21 cellular contexts compared by ENCODE assay signal in genomic region chr1:162485236-162485635, GRCh38.
"Had no signal": no experiment of that assay in that cellular context is flagged by ENCODE, and none has a peak within 500 bp of the region (broad histone marks: within the 10 kb centered on the region; RNA-seq: fewer than 3 reads in every experiment).

No MANE protein-coding gene starts in this region.

- H3K4me1 ChIP-seq: right atrium auricular region, upper lobe of left lung had no signal

- DNase-seq: activated B cell treated with CpG ODN at 0.5 μM for 24 hours; activated CD4-positive, alpha-beta T cell treated with anti-CD3 and anti-CD28 coated beads for 48 hours; activated CD8-positive, alpha-beta T cell treated with anti-CD3 and anti-CD28 coated beads for 36 hours; activated effector memory CD4-positive, alpha-beta T cell treated with Interleukin-2 at 50 U/mL for 16 hours; activated T-cell treated with anti-CD3 and anti-CD28 coated beads, Interleukin-2, amount 50 U/mL, for 4 hours; amygdala; brain microvascular endothelial cell; cerebellar nuclear complex; effector memory CD8-positive, alpha-beta T cell; hypothalamus; left ventricle myocardium superior; mesenchymal stem cell; natural killer cell; small intestine; SW 1271; upper lobe of left lung had no signal

- H3K27ac ChIP-seq: brain microvascular endothelial cell, right atrium auricular region, upper lobe of left lung had no signal

- H3K9me3 Mint-ChIP-seq: activated naive CD4-positive, alpha-beta T cell treated with anti-CD3 and anti-CD28 coated beads, Interleukin-2, amount 50 U/mL, for 72 hours; activated T-cell treated with anti-CD3 and anti-CD28 coated beads, Interleukin-2, amount 50 U/mL, for 4 hours; dendritic cell treated with granulocyte-macrophage colony-stimulating factor and Interleukin-4, amounts not matched to agents 40 ng/mL and 50 ng/mL, for 4 days; effector memory CD8-positive, alpha-beta T cell; natural killer cell; stimulated activated naive CD8-positive, alpha-beta T cell treated with anti-CD3 and anti-CD28 coated beads, Interleukin-15, Interleukin-2, amounts not matched to agents 100 ng/mL and 50 ng/mL, for 24 hours had no signal

- H3K4me1 Mint-ChIP-seq: activated B cell treated with CpG ODN at 0.5 μM for 24 hours, natural killer cell had no signal

- H3K36me3 Mint-ChIP-seq: activated naive CD4-positive, alpha-beta T cell treated with anti-CD3 and anti-CD28 coated beads, Interleukin-2, amount 50 U/mL, for 72 hours; natural killer cell had no signal

- H3K27me3 ChIP-seq: brain microvascular endothelial cell, right atrium auricular region, upper lobe of left lung had no signal

- H3K9me3 ChIP-seq: upper lobe of left lung had no signal

- H3K4me3 Mint-ChIP-seq: activated B cell treated with CpG ODN at 0.5 μM for 24 hours; activated CD8-positive, alpha-beta T cell treated with anti-CD3 and anti-CD28 coated beads for 36 hours; activated T-cell treated with anti-CD3 and anti-CD28 coated beads, Interleukin-2, amount 50 U/mL, for 4 hours; dendritic cell treated with granulocyte-macrophage colony-stimulating factor and Interleukin-4, amounts not matched to agents 40 ng/mL and 50 ng/mL, for 4 days; effector memory CD8-positive, alpha-beta T cell; natural killer cell; stimulated activated naive CD8-positive, alpha-beta T cell treated with anti-CD3 and anti-CD28 coated beads, Interleukin-15, Interleukin-2, amounts not matched to agents 100 ng/mL and 50 ng/mL, for 24 hours had no signal

- H3K4me3 ChIP-seq: right atrium auricular region, upper lobe of left lung had no signal

- H3K27ac Mint-ChIP-seq: activated B cell treated with CpG ODN at 0.5 μM for 24 hours; activated CD8-positive, alpha-beta T cell treated with anti-CD3 and anti-CD28 coated beads for 36 hours; activated naive CD4-positive, alpha-beta T cell treated with anti-CD3 and anti-CD28 coated beads, Interleukin-2, amount 50 U/mL, for 72 hours; dendritic cell treated with granulocyte-macrophage colony-stimulating factor and Interleukin-4, amounts not matched to agents 40 ng/mL and 50 ng/mL, for 4 days; effector memory CD8-positive, alpha-beta T cell; natural killer cell; progenitor cell of endocrine pancreas; stimulated activated naive CD8-positive, alpha-beta T cell treated with anti-CD3 and anti-CD28 coated beads, Interleukin-15, Interleukin-2, amounts not matched to agents 100 ng/mL and 50 ng/mL, for 24 hours had no signal

- H3K36me3 ChIP-seq: brain microvascular endothelial cell, right atrium auricular region, upper lobe of left lung had no signal

- ATAC-seq: activated CD8-positive, alpha-beta T cell treated with anti-CD3 and anti-CD28 coated beads for 36 hours; activated naive CD4-positive, alpha-beta T cell treated with anti-CD3 and anti-CD28 coated beads, Interleukin-2, amount 50 U/mL, for 72 hours; activated T-cell treated with anti-CD3 and anti-CD28 coated beads, Interleukin-2, amount 50 U/mL, for 4 hours; effector memory CD8-positive, alpha-beta T cell; left ventricle myocardium superior; natural killer cell had no signal

- FAIRE-seq: small intestine had no signal
